ENCODE assay signal across 1 cellular context in genomic region chr12:460301-461230, GRCh38.
TF ChIP-seq lines count a peak whose summit lies in the region.

No MANE protein-coding gene starts in this region.

TF ChIP-seq in GM12878, 131 proteins besides CTCF, POLR2A, EP300 and RAD21 (continued from another document):
- no peak for TF ChIP-seq CREB1 (IDR thresholded peaks at IDR 0.05; ENCODE audit: low read depth)
- no peak for TF ChIP-seq IKZF2 (IDR thresholded peaks at IDR 0.05)
- no peak for TF ChIP-seq MEF2A (IDR thresholded peaks at IDR 0.05; ENCODE audit: insufficient read depth, low read depth, low read length)
- TF ChIP-seq PKNOX1 (IDR thresholded peaks at IDR 0.05): no peak
- TF ChIP-seq E2F8 (IDR thresholded peaks at IDR 0.05; ENCODE audit: low read depth, partially characterized antibody): no peak
